Comparison of ENCODE assay signal across 14 cellular contexts in genomic region chr5:132474131-132474723, GRCh38. TPM values are rescaled to one million over a fixed set of nuclear protein-coding genes. Genes with fewer than 3 reads are reported as not detected.
DNase-seq lines count a peak whose midpoint lies in the region; ATAC-seq and TF ChIP-seq lines count a peak whose summit lies in the region.
"Had no signal": no experiment of that assay in that cellular context is flagged by ENCODE, and none has a peak within 500 bp of the region (broad histone marks: within the 10 kb centered on the region; RNA-seq: fewer than 3 reads in every experiment).

No MANE protein-coding gene starts in this region.

- H3K9me3 Mint-ChIP-seq in CD8-positive, alpha-beta memory T cell = peaks cover 0 to 5% (median 0%) of the 10 kb centered on the region in 5 donors

- H3K36me3 Mint-ChIP-seq in CD8-positive, alpha-beta memory T cell = peaks cover 0 to 36% (median 7%) of the 10 kb centered on the region in 3 donors

- peak overlapping the region; percentile 93 to 99 (median 96) for H3K27ac Mint-ChIP-seq in CD8-positive, alpha-beta memory T cell

- peaks cover 89% of the 10 kb centered on the region for H3K4me1 ChIP-seq in CD8-positive, alpha-beta memory T cell (ENCODE audit: insufficient read depth, low read length)
- H3K4me1 ChIP-seq in RWPE2 (ENCODE audit: insufficient read depth, poor library complexity, severe bottlenecking) = no peaks in the 10 kb centered on the region
- H3K4me1 ChIP-seq in effector memory CD4-positive, alpha-beta T cell (ENCODE audit: control insufficient read depth, insufficient read depth, low read length, poor library complexity, severe bottlenecking) = peaks cover 58% of the 10 kb centered on the region

- H3K4me3 Mint-ChIP-seq in CD8-positive, alpha-beta memory T cell = peak overlapping the region in 6 of 7 donors; percentile 13 to 74 (median 60)

- TF ChIP-seq CTCF in RWPE2 (IDR thresholded peaks at IDR 0.05; ENCODE audit: poor library complexity, severe bottlenecking) (no peak), omental fat pad (IDR thresholded peaks at IDR 0.05) (no peak)

- peaks cover 89 to 99% (median 97%) of the 10 kb centered on the region in 3 donors for H3K4me1 Mint-ChIP-seq in CD8-positive, alpha-beta memory T cell

- no peak overlapping the region for H3K4me3 ChIP-seq in CD8-positive, alpha-beta memory T cell (ENCODE audit: low read length)
- no peak overlapping the region for H3K4me3 ChIP-seq in RWPE2 (ENCODE audit: severe bottlenecking)
- H3K4me3 ChIP-seq in effector memory CD4-positive, alpha-beta T cell (ENCODE audit: insufficient read depth, low read depth, low read length, poor library complexity, severe bottlenecking) = no peak overlapping the region
- H3K4me3 ChIP-seq: colonic mucosa, GM12878 had no signal

- H3K9me3 ChIP-seq in CD8-positive, alpha-beta memory T cell (ENCODE audit: low read length) = no peaks in the 10 kb centered on the region
- no peaks in the 10 kb centered on the region for H3K9me3 ChIP-seq in RWPE2 (ENCODE audit: severe bottlenecking)
- H3K9me3 ChIP-seq in effector memory CD4-positive, alpha-beta T cell (ENCODE audit: control insufficient read depth, low read length) = no peaks in the 10 kb centered on the region
- H3K9me3 ChIP-seq: colonic mucosa had no signal

- H3K36me3 ChIP-seq in CD8-positive, alpha-beta memory T cell (ENCODE audit: insufficient read depth, low read length) = no peaks in the 10 kb centered on the region
- H3K36me3 ChIP-seq in RWPE2 (ENCODE audit: low read depth) = no peaks in the 10 kb centered on the region
- no peaks in the 10 kb centered on the region for H3K36me3 ChIP-seq in effector memory CD4-positive, alpha-beta T cell (ENCODE audit: control insufficient read depth, insufficient read depth, low read length)
- H3K36me3 ChIP-seq: colonic mucosa had no signal

- peak in 4 of 5 donors; percentile 1 to 33 (median 16) for DNase-seq in CD8-positive, alpha-beta memory T cell
- DNase-seq in RWPE2 (ENCODE audit: low spot score) = peak; percentile 16
- DNase-seq in effector memory CD4-positive, alpha-beta T cell = no peak
- DNase-seq in omental fat pad (ENCODE audit: low spot score) = peak; percentile 14
- no peak for DNase-seq in NCI-H1092 (lab: John Stamatoyannopoulos, UW)
- DNase-seq: colonic mucosa, kidney glomerular epithelial cell, NCI-H2171 treated with DMSO at 0.1 percent for 48 hours, occipital lobe, OCI-M1, T-helper 9 cell had no signal

- peaks cover 0 to 9% of the 10 kb centered on the region in 2 donors for H3K27me3 Mint-ChIP-seq in CD8-positive, alpha-beta memory T cell

- POLR2A ChIA-PET in CD8-positive, alpha-beta memory T cell (lab: Charles Lee) = interaction anchor here (0.8 to 16.3 kb wide), 13 partner anchors 10 to 63 kb away, joined by 3 to 182 read pairs (median 8); partner anchors contain the start of gene IRF1

- no peaks in the 10 kb centered on the region for H3K27me3 ChIP-seq in CD8-positive, alpha-beta memory T cell (ENCODE audit: insufficient read depth, low read length, poor library complexity, severe bottlenecking)
- no peaks in the 10 kb centered on the region for H3K27me3 ChIP-seq in RWPE2 (ENCODE audit: insufficient read depth, poor library complexity, severe bottlenecking)
- no peaks in the 10 kb centered on the region for H3K27me3 ChIP-seq in effector memory CD4-positive, alpha-beta T cell (replicated peaks; ENCODE audit: control insufficient read depth, insufficient read depth, low read length, poor library complexity, severe bottlenecking)
- H3K27me3 ChIP-seq: colonic mucosa had no signal

- CTCF ChIA-PET in CD8-positive, alpha-beta memory T cell (lab: Charles Lee) = interaction anchor here (0.8 to 13.7 kb wide), 11 partner anchors 8 to 88 kb away, joined by 3 to 222 read pairs (median 7); partner anchors contain the start of gene IRF1

- H3K27ac ChIP-seq in CD8-positive, alpha-beta memory T cell (ENCODE audit: low read depth, low read length) = peak overlapping the region; percentile 62
- H3K27ac ChIP-seq in RWPE2 (ENCODE audit: poor library complexity, severe bottlenecking) = no peak overlapping the region
- peak overlapping the region; percentile 38 for H3K27ac ChIP-seq in effector memory CD4-positive, alpha-beta T cell (ENCODE audit: insufficient read depth, low read length, poor library complexity, severe bottlenecking)

- ATAC-seq in RWPE2 (ENCODE audit: low read depth) (no peak), omental fat pad (ENCODE audit: low FRiP score) (no peak), GM18907 (IDR thresholded peaks at IDR 0.05; ENCODE audit: unreplicated experiment) (no peak), HG03025 (IDR thresholded peaks at IDR 0.05; ENCODE audit: low FRiP score, unreplicated experiment) (no peak)
- ATAC-seq: GM12878 had no signal

RNA-seq across cellular contexts. Expression of gene IRF1, which starts 16.3 kb away (rescaled TPM):
- 100 to 1,000 TPM; 115 to 121 TPM for total RNA-seq in CD8-positive, alpha-beta memory T cell
- polyA plus RNA-seq in CD8-positive, alpha-beta memory T cell = 204 TPM
- total RNA-seq in omental fat pad = 100 to 1,000 TPM in 3 of 4 donors, 10 to 100 TPM in 1; 23.5 to 172 (median 133) TPM

Comparison
In these comparisons a context has a peak if more than half of its experiments do, and no peak if none do; other contexts are left out.
1. DNase-seq: peak in CD8-positive, alpha-beta memory T cell (4 of 5), RWPE2 (single experiment) and omental fat pad (single experiment); none in effector memory CD4-positive, alpha-beta T cell (0 of 3) and NCI-H1092 (single experiment).